1 cellular context compared by ENCODE assay signal in the genomic region with DNA sequence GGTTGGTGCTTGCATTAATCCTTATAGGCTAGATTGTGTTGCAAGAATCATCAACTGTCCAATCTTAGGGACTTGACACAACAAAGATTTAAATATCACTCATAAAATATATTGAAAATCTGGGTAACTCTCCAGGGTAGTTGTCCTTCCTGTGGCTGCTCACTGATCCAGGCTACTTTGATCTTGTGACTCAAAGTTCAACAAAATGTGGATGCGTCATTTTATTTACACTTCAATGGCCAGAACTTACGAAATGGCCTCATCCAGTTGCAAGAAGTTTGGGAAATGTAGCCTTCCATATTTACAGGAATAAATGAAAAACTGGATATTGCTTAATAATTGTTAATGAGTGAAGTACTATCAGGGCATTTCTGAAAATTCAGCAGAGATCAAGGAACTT.
TF ChIP-seq lines count a peak whose summit lies in the region.

No MANE protein-coding gene starts in this region.

TF ChIP-seq in HepG2, 621 proteins besides CTCF, POLR2A, EP300 and RAD21 (continued from another document and continues in another):
- TF ChIP-seq, protein P1, sequence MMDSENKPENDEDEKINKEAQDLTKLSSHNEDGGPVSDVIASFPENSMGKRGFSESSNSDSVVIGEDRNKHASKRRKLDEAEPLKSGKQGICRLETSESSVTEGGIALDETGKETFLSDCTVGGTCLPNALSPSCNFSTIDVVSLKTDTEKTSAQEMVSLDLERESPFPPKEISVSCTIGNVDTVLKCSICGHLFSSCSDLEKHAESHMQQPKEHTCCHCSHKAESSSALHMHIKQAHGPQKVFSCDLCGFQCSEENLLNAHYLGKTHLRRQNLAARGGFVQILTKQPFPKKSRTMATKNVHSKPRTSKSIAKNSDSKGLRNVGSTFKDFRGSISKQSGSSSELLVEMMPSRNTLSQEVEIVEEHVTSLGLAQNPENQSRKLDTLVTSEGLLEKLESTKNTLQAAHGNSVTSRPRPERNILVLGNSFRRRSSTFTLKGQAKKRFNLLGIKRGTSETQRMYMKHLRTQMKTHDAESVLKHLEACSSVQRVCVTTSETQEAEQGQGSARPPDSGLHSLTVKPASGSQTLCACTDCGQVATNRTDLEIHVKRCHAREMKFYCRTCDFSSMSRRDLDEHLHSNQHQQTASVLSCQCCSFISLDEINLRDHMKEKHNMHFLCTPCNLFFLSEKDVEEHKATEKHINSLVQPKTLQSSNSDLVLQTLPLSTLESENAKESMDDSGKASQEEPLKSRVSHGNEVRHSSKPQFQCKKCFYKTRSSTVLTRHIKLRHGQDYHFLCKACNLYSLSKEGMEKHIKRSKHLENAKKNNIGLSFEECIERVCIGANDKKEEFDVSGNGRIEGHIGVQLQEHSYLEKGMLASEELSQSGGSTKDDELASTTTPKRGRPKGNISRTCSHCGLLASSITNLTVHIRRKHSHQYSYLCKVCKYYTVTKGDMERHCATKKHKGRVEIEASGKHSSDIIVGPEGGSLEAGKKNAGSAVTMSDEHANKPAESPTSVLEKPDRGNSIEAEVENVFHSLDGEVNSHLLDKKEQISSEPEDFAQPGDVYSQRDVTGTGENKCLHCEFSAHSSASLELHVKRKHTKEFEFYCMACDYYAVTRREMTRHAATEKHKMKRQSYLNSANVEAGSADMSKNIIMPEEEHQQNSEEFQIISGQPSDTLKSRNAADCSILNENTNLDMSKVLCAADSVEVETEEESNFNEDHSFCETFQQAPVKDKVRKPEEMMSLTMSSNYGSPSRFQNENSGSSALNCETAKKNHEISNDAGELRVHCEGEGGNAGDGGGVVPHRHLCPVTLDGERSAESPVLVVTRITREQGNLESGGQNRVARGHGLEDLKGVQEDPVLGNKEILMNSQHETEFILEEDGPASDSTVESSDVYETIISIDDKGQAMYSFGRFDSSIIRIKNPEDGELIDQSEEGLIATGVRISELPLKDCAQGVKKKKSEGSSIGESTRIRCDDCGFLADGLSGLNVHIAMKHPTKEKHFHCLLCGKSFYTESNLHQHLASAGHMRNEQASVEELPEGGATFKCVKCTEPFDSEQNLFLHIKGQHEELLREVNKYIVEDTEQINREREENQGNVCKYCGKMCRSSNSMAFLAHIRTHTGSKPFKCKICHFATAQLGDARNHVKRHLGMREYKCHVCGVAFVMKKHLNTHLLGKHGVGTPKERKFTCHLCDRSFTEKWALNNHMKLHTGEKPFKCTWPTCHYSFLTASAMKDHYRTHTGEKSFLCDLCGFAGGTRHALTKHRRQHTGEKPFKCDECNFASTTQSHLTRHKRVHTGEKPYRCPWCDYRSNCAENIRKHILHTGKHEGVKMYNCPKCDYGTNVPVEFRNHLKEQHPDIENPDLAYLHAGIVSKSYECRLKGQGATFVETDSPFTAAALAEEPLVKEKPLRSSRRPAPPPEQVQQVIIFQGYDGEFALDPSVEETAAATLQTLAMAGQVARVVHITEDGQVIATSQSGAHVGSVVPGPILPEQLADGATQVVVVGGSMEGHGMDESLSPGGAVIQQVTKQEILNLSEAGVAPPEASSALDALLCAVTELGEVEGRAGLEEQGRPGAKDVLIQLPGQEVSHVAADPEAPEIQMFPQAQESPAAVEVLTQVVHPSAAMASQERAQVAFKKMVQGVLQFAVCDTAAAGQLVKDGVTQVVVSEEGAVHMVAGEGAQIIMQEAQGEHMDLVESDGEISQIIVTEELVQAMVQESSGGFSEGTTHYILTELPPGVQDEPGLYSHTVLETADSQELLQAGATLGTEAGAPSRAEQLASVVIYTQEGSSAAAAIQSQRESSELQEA (CRISPR knock-in tag; IDR thresholded peaks at IDR 0.05; ENCODE audit: not compliant biosample characterization), result no peak
- TF ChIP-seq ZNF816 (CRISPR knock-in tag; IDR thresholded peaks at IDR 0.05; ENCODE audit: borderline replicate concordance) (no peak; the same call in 1 of the 2 replicates), ATF7-NPFF (CRISPR knock-in tag; IDR thresholded peaks at IDR 0.05; ENCODE audit: low read depth) (no peak), SIX4 (CRISPR knock-in tag; IDR thresholded peaks at IDR 0.05) (peak; percentile 16; the same call in 1 of the 2 replicates), E2F2 (CRISPR knock-in tag; IDR thresholded peaks at IDR 0.05; ENCODE audit: borderline replicate concordance) (no peak), ZNF205 (CRISPR knock-in tag; IDR thresholded peaks at IDR 0.05) (no peak), CSRNP1 (CRISPR knock-in tag; IDR thresholded peaks at IDR 0.05) (no peak), SNRNP70 (IDR thresholded peaks at IDR 0.05; ENCODE audit: low read depth, low read length) (no peak), HDAC2 (CRISPR knock-in tag; IDR thresholded peaks at IDR 0.05) (0 out of 2 replicates have a peak, but pooled peaks have one; percentile 38), KDM1A (CRISPR knock-in tag; IDR thresholded peaks at IDR 0.05) (no peak), MEIS1 (CRISPR knock-in tag; IDR thresholded peaks at IDR 0.05; ENCODE audit: borderline replicate concordance) (no peak), SRF (IDR thresholded peaks at IDR 0.05; ENCODE audit: low read depth, low read length) (no peak), ZNF260 (CRISPR knock-in tag; IDR thresholded peaks at IDR 0.05; ENCODE audit: borderline replicate concordance, low read depth) (no peak), MIXL1 (CRISPR knock-in tag; IDR thresholded peaks at IDR 0.05) (peak; percentile 39; the same call in 1 of the 2 replicates), PREB (CRISPR knock-in tag; IDR thresholded peaks at IDR 0.05) (no peak), SPEN (CRISPR knock-in tag; IDR thresholded peaks at IDR 0.05; ENCODE audit: low read depth) (no peak), RFX3 (CRISPR knock-in tag; IDR thresholded peaks at IDR 0.05) (no peak), ZNF850 (CRISPR knock-in tag; conservative IDR thresholded peaks at IDR 0.05) (no peak), ZZZ3 (CRISPR knock-in tag; IDR thresholded peaks at IDR 0.05; ENCODE audit: borderline replicate concordance) (no peak), HOXA9 (CRISPR knock-in tag; IDR thresholded peaks at IDR 0.05; ENCODE audit: borderline replicate concordance) (no peak), ZNF891 (CRISPR knock-in tag; IDR thresholded peaks at IDR 0.05) (no peak), RNF2 (conservative IDR thresholded peaks at IDR 0.05; ENCODE audit: low read depth) (no peak), CBX1 (IDR thresholded peaks at IDR 0.05; ENCODE audit: low read depth) (no peak), ZNF230 (CRISPR knock-in tag; IDR thresholded peaks at IDR 0.05) (no peak), ZNF549 (CRISPR knock-in tag; IDR thresholded peaks at IDR 0.05) (no peak), TCF7L2 (IDR thresholded peaks at IDR 0.05; ENCODE audit: low read depth, low read length) (no peak), ZNF615 (CRISPR knock-in tag; IDR thresholded peaks at IDR 0.05; ENCODE audit: borderline replicate concordance) (no peak), ZBTB7B (CRISPR knock-in tag; IDR thresholded peaks at IDR 0.05) (no peak), ETV5 (CRISPR knock-in tag; IDR thresholded peaks at IDR 0.05; ENCODE audit: borderline replicate concordance) (peak; percentile 42; the same call in 1 of the 2 replicates), ZNF225 (CRISPR knock-in tag; IDR thresholded peaks at IDR 0.05) (no peak), ELF1 (CRISPR knock-in tag; IDR thresholded peaks at IDR 0.05) (no peak), EED (CRISPR knock-in tag; IDR thresholded peaks at IDR 0.05) (no peak), ZNF512B (CRISPR knock-in tag; IDR thresholded peaks at IDR 0.05; ENCODE audit: borderline replicate concordance) (no peak)
- TF ChIP-seq, protein P2, sequence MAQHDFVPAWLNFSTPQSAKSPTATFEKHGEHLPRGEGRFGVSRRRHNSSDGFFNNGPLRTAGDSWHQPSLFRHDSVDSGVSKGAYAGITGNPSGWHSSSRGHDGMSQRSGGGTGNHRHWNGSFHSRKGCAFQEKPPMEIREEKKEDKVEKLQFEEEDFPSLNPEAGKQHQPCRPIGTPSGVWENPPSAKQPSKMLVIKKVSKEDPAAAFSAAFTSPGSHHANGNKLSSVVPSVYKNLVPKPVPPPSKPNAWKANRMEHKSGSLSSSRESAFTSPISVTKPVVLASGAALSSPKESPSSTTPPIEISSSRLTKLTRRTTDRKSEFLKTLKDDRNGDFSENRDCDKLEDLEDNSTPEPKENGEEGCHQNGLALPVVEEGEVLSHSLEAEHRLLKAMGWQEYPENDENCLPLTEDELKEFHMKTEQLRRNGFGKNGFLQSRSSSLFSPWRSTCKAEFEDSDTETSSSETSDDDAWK (CRISPR knock-in tag; IDR thresholded peaks at IDR 0.05), result no peak
- TF ChIP-seq, protein P3, sequence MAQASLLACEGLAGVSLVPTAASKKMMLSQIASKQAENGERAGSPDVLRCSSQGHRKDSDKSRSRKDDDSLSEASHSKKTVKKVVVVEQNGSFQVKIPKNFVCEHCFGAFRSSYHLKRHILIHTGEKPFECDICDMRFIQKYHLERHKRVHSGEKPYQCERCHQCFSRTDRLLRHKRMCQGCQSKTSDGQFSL (CRISPR knock-in tag; IDR thresholded peaks at IDR 0.05), result no peak
- TF ChIP-seq, protein P4, sequence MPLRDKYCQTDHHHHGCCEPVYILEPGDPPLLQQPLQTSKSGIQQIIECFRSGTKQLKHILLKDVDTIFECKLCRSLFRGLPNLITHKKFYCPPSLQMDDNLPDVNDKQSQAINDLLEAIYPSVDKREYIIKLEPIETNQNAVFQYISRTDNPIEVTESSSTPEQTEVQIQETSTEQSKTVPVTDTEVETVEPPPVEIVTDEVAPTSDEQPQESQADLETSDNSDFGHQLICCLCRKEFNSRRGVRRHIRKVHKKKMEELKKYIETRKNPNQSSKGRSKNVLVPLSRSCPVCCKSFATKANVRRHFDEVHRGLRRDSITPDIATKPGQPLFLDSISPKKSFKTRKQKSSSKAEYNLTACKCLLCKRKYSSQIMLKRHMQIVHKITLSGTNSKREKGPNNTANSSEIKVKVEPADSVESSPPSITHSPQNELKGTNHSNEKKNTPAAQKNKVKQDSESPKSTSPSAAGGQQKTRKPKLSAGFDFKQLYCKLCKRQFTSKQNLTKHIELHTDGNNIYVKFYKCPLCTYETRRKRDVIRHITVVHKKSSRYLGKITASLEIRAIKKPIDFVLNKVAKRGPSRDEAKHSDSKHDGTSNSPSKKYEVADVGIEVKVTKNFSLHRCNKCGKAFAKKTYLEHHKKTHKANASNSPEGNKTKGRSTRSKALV (CRISPR knock-in tag; IDR thresholded peaks at IDR 0.05), result no peak
